In genomic region chr11:6968816-6969215, GRCh38 we compare ENCODE assay signal across 36 cellular contexts. TPM values are rescaled to one million over a fixed set of nuclear protein-coding genes. Genes with fewer than 3 reads are reported as not detected.
A peak's percentile ranks its signal among the peaks of the same experiment; 100 is the strongest.
DNase-seq lines count a peak whose midpoint lies in the region; TF ChIP-seq lines count a peak whose summit lies in the region.
"Had no signal": no experiment of that assay in that cellular context is flagged by ENCODE, and none has a peak within 500 bp of the region (broad histone marks: within the 10 kb centered on the region; RNA-seq: fewer than 3 reads in every experiment).

No MANE protein-coding gene starts in this region.

- DNase-seq in AG08396 (ENCODE audit: low spot score), result peak; percentile 23
- peak; percentile 38 for DNase-seq in HS-5 (ENCODE audit: low read depth)
- peak; percentile 13 to 69 for DNase-seq in cardiac fibroblast (ENCODE audit: low read depth in 2 of 2)
- DNase-seq in hepatic stellate cell (ENCODE audit: low spot score), result peak; percentile 20
- DNase-seq in ascending aorta (ENCODE audit: low spot score in 2 of 2), result no peak
- no peak for DNase-seq in activated naive CD8-positive, alpha-beta T cell treated with anti-CD3 and anti-CD28 coated beads for 36 hours
- DNase-seq in activated CD8-positive, alpha-beta memory T cell treated with anti-CD3 and anti-CD28 coated beads, Interleukin-2, amount 50 U/mL, for 48 hours, result no peak
- DNase-seq in tibial artery, result no peak
- DNase-seq: activated CD4-positive, alpha-beta T cell treated with anti-CD3 and anti-CD28 coated beads for 4 hours; activated naive CD4-positive, alpha-beta T cell treated with Interleukin-2 at 50 U/mL for 16 hours; activated T-cell treated with anti-CD3 and anti-CD28 coated beads, Interleukin-2, amount 50 U/mL, for 72 hours; amniotic stem cell; Caco-2; DMS79; gastrocnemius medialis; H7; kidney glomerular epithelial cell; lower lobe of right lung; NCI-H1092; NCI-H187; NCI-H526 treated with DMSO at 0.1 percent for 48 hours; right lobe of liver; SK-N-SH; stomach; T-helper 17 cell; transverse colon had no signal

- H3K4me1 ChIP-seq in ascending aorta, result no peaks in the 10 kb centered on the region
- no peaks in the 10 kb centered on the region for H3K4me1 ChIP-seq in tibial artery
- H3K4me1 ChIP-seq: BLaER1, Caco-2, gastrocnemius medialis, lower lobe of right lung, right lobe of liver, stomach, transverse colon had no signal

- no peaks in the 10 kb centered on the region for H3K36me3 Mint-ChIP-seq in activated naive CD8-positive, alpha-beta T cell treated with anti-CD3 and anti-CD28 coated beads for 36 hours

- H3K4me1 Mint-ChIP-seq in activated naive CD8-positive, alpha-beta T cell treated with anti-CD3 and anti-CD28 coated beads for 36 hours, result no peaks in the 10 kb centered on the region
- H3K4me1 Mint-ChIP-seq: central memory CD8-positive, alpha-beta T cell; T-helper 17 cell had no signal

- H3K27ac ChIP-seq in ascending aorta (no peak overlapping the region), tibial artery (no peak overlapping the region)
- H3K27ac ChIP-seq: BLaER1, gastrocnemius medialis, HL-60, lower lobe of right lung, right lobe of liver, RWPE1, stomach, transverse colon had no signal

- TF ChIP-seq CTCF in cardiac fibroblast (IDR thresholded peaks at IDR 0.05; ENCODE audit: low read depth, low read length) (no peak), ascending aorta (IDR thresholded peaks at IDR 0.05) (no peak), tibial artery (IDR thresholded peaks at IDR 0.05) (no peak)

- peaks cover 7% of the 10 kb centered on the region for H3K27me3 Mint-ChIP-seq in activated naive CD8-positive, alpha-beta T cell treated with anti-CD3 and anti-CD28 coated beads for 36 hours
- H3K27me3 Mint-ChIP-seq: central memory CD8-positive, alpha-beta T cell; T-helper 17 cell had no signal

- peaks cover 9% of the 10 kb centered on the region for H3K9me3 Mint-ChIP-seq in activated naive CD8-positive, alpha-beta T cell treated with anti-CD3 and anti-CD28 coated beads for 36 hours
- H3K9me3 Mint-ChIP-seq: central memory CD8-positive, alpha-beta T cell; neural crest cell had no signal

- H3K36me3 ChIP-seq in ascending aorta, result no peaks in the 10 kb centered on the region
- H3K36me3 ChIP-seq in tibial artery, result no peaks in the 10 kb centered on the region
- H3K36me3 ChIP-seq: BLaER1, gastrocnemius medialis, lower lobe of right lung, right lobe of liver, stomach, transverse colon had no signal

- no peak overlapping the region for H3K27ac Mint-ChIP-seq in activated naive CD8-positive, alpha-beta T cell treated with anti-CD3 and anti-CD28 coated beads for 36 hours
- H3K27ac Mint-ChIP-seq: activated T-cell treated with anti-CD3 and anti-CD28 coated beads, Interleukin-2, amount 50 U/mL, for 72 hours; T-helper 17 cell had no signal

- intact Hi-C loops in ascending aorta (cut with DNase I), result no loop called here
- intact Hi-C loops in tibial artery (cut with DNase I; ENCODE audit: low total_unique reads), result no loop called here

- H3K9me3 ChIP-seq in ascending aorta, result peaks cover 0 to 4% of the 10 kb centered on the region in 2 donors
- peaks cover 0 to 5% (median 0%) of the 10 kb centered on the region in 3 donors for H3K9me3 ChIP-seq in tibial artery
- H3K9me3 ChIP-seq: BLaER1, Caco-2, gastrocnemius medialis, lower lobe of right lung, right lobe of liver, SK-N-SH, transverse colon had no signal

- no peaks in the 10 kb centered on the region for H3K27me3 ChIP-seq in ascending aorta
- H3K27me3 ChIP-seq in tibial artery, result no peaks in the 10 kb centered on the region
- H3K27me3 ChIP-seq: BLaER1, gastrocnemius medialis, right lobe of liver, stomach, transverse colon had no signal

- no peak overlapping the region for H3K4me3 Mint-ChIP-seq in activated naive CD8-positive, alpha-beta T cell treated with anti-CD3 and anti-CD28 coated beads for 36 hours
- H3K4me3 Mint-ChIP-seq: activated T-cell treated with anti-CD3 and anti-CD28 coated beads, Interleukin-2, amount 50 U/mL, for 72 hours; central memory CD8-positive, alpha-beta T cell; neural crest cell; T-helper 17 cell had no signal

- H3K4me3 ChIP-seq in cardiac fibroblast (replicated peaks in 1 of 2; ENCODE audit: low read depth in 2 of 2, low read length in 2 of 2) (no peak overlapping the region), ascending aorta (no peak overlapping the region), tibial artery (no peak overlapping the region)
- H3K4me3 ChIP-seq: BLaER1, gastrocnemius medialis, GM12878, lower lobe of right lung, right lobe of liver, stomach, transverse colon had no signal

RNA-seq across cellular contexts. Expression of gene ZNF215, which starts 42.6 kb away (rescaled TPM):
- not detected for total RNA-seq in ascending aorta
- 1 to 10 TPM; 2.4 to 2.5 TPM for total RNA-seq in activated naive CD8-positive, alpha-beta T cell treated with anti-CD3 and anti-CD28 coated beads for 36 hours
- total RNA-seq: A172, Caco-2, HepG2, T-helper 17 cell had no signal

RNA-seq across cellular contexts. Expression of gene OR2D3, which starts 48.0 kb away (rescaled TPM):
- not detected for total RNA-seq in ascending aorta
- not detected for total RNA-seq in activated naive CD8-positive, alpha-beta T cell treated with anti-CD3 and anti-CD28 coated beads for 36 hours
- total RNA-seq: A172; activated CD8-positive, alpha-beta memory T cell treated with anti-CD3 and anti-CD28 coated beads for 36 hours; activated T-cell treated with anti-CD3 and anti-CD28 coated beads, Interleukin-2, amount 50 U/mL, for 72 hours; Caco-2; dermis microvascular lymphatic vessel endothelial cell; gastrocnemius medialis; GM12878; H7; HepG2; lower lobe of right lung; neural crest cell; right lobe of liver; stomach; T-helper 17 cell; transverse colon had no signal

RNA-seq across cellular contexts. Expression of gene ZNF214, which starts 51.3 kb away (rescaled TPM):
- not detected for total RNA-seq in ascending aorta
- not detected for total RNA-seq in activated naive CD8-positive, alpha-beta T cell treated with anti-CD3 and anti-CD28 coated beads for 36 hours
- total RNA-seq: activated CD8-positive, alpha-beta memory T cell treated with anti-CD3 and anti-CD28 coated beads for 36 hours; T-helper 17 cell had no signal

RNA-seq across cellular contexts. Expression of gene NLRP14, which starts 51.5 kb away (rescaled TPM):
- not detected for total RNA-seq in ascending aorta
- total RNA-seq in activated naive CD8-positive, alpha-beta T cell treated with anti-CD3 and anti-CD28 coated beads for 36 hours, result under 1 TPM in 1 of 2 experiments, not detected in 1; 0.08 TPM
- total RNA-seq: A172; activated CD8-positive, alpha-beta memory T cell treated with anti-CD3 and anti-CD28 coated beads for 36 hours; Caco-2; gastrocnemius medialis; HepG2; lower lobe of right lung; T-helper 17 cell had no signal

Comparison
In these comparisons a context has a peak if more than half of its experiments do, and no peak if none do; other contexts are left out.
1. DNase-seq: peak in AG08396 (single experiment), HS-5 (single experiment), cardiac fibroblast (2 of 2) and hepatic stellate cell (single experiment); none in ascending aorta (0 of 2), activated naive CD8-positive, alpha-beta T cell treated with anti-CD3 and anti-CD28 coated beads for 36 hours (single experiment), activated CD8-positive, alpha-beta memory T cell treated with anti-CD3 and anti-CD28 coated beads, Interleukin-2, amount 50 U/mL, for 48 hours (single experiment) and tibial artery (0 of 2).